In genomic region chr7:44217133-44217714, GRCh38 we compare ENCODE assay signal across 19 cellular contexts. TPM values are rescaled to one million over a fixed set of nuclear protein-coding genes. Genes with fewer than 3 reads are reported as not detected.
DNase-seq lines count a peak whose midpoint lies in the region; ATAC-seq, FAIRE-seq and TF ChIP-seq lines count a peak whose summit lies in the region.
"Had no signal": no experiment of that assay in that cellular context is flagged by ENCODE, and none has a peak within 500 bp of the region (broad histone marks: within the 10 kb centered on the region; RNA-seq: fewer than 3 reads in every experiment).

No MANE protein-coding gene starts in this region.

- no peak overlapping the region for H2BK20ac ChIP-seq in H1 (ENCODE audit: low read length)

- no peaks in the 10 kb centered on the region for H3K9me3 ChIP-seq in WERI-Rb-1 (ENCODE audit: severe bottlenecking)
- H3K9me3 ChIP-seq in H1 (ENCODE audit: insufficient read depth in 2 of 2, low read depth in 1 of 2, low read length in 1 of 2), result no peaks in the 10 kb centered on the region; a peak in 1 of 4 replicates
- H3K9me3 ChIP-seq in skeletal muscle tissue (ENCODE audit: control insufficient read depth in 3 of 3, low read length in 3 of 3), result no peaks in the 10 kb centered on the region
- H3K9me3 ChIP-seq in stomach, result peaks cover 0 to 6% (median 2%) of the 10 kb centered on the region in 4 donors

- DNase-seq in WERI-Rb-1, result no peak
- no peak for DNase-seq in H1 (ENCODE audit: low read depth in 1 of 2, low spot score in 2 of 2)
- no peak for DNase-seq in nephron progenitor cell
- DNase-seq in brain microvascular endothelial cell, result no peak
- DNase-seq in stomach, result no peak
- no peak for DNase-seq in GM13977 (ENCODE audit: low spot score)
- DNase-seq: CD4-positive, CD25-positive, alpha-beta regulatory T cell; EL; KBM-7; NCI-H1092; NCI-H146; NCI-H2081 treated with DMSO at 0.1 percent for 48 hours; NCI-H82; PC-3 had no signal

- TF ChIP-seq EP300 in H1 (IDR thresholded peaks at IDR 0.05; ENCODE audit: borderline replicate concordance in 1 of 2, low read depth in 2 of 2, low read length in 2 of 2) (no peak), stomach (IDR thresholded peaks at IDR 0.05) (no peak)

- no peaks in the 10 kb centered on the region for H3K9me3 Mint-ChIP-seq in nephron progenitor cell

- H3K18ac ChIP-seq in H1 (ENCODE audit: extremely low read depth, low read length), result no peak overlapping the region

- TF ChIP-seq RAD21 in H1 (IDR thresholded peaks at IDR 0.05 in 1 of 2, conservative IDR thresholded peaks at IDR 0.05 in 1 of 2; ENCODE audit: low read depth in 2 of 2, low read length in 2 of 2), result no peak

- WGBS in H1 (ENCODE audit: extremely low coverage in 1 of 2, insufficient coverage in 1 of 2, insufficient read length in 1 of 2, insufficient replicate concordance in 2 of 2, low coverage in 1 of 2, low lambda C conversion rate in 2 of 2, missing lambda C conversion rate in 1 of 2), 2 experiments, result 93% methylated on average over 18 of the region's 20 CpGs; no CpG with 5 or more reads in 1 of the 2 experiments
- WGBS in stomach, 5 donors, result 77 to 83% (median 79%) methylated on average over 20 of the region's 20 CpGs

- H2BK120ac ChIP-seq in H1 (replicated peaks; ENCODE audit: low read depth, low read length), result no peak overlapping the region

- intact Hi-C loops in stomach (cut with DNase I; ENCODE audit: low total_unique reads), result no loop called here

- H4K8ac ChIP-seq in H1 (ENCODE audit: extremely low read depth, insufficient read depth, low read length), result no peak overlapping the region; the same call in 1 of the 2 replicates

- no peak overlapping the region for H3K4ac ChIP-seq in H1 (replicated peaks; ENCODE audit: insufficient read length, low read depth, low read length)

- H3K9ac ChIP-seq in H1 (replicated peaks in 1 of 4; ENCODE audit: extremely low read depth in 1 of 4, low read depth in 3 of 4, low read length in 3 of 4), result no peak overlapping the region
- H3K9ac ChIP-seq in skeletal muscle tissue (ENCODE audit: low read depth in 1 of 3, low read length in 3 of 3), result peak overlapping the region in 1 of 3 donors; percentile 45

- CTCF ChIA-PET in H1 (lab: Charles Lee; ENCODE audit: partially characterized antibody), result interaction anchor here (0.6 to 6.0 kb wide), 14 partner anchors 7 to 260 kb away, joined by 3 to 35 read pairs (median 4); partner anchors contain the start of gene YKT6

- no peak overlapping the region for H3K56ac ChIP-seq in H1 (replicated peaks; ENCODE audit: insufficient read length, low read depth, low read length)

- H3K4me1 Mint-ChIP-seq in nephron progenitor cell, result peaks cover 61% of the 10 kb centered on the region
- H3K4me1 Mint-ChIP-seq: CD4-positive, CD25-positive, alpha-beta regulatory T cell had no signal

- no peak for FAIRE-seq in H1 (lab: Jason Lieb, UNC)
- FAIRE-seq: GM19239 had no signal

- H4K20me1 ChIP-seq in H1 (replicated peaks in 1 of 2; ENCODE audit: control insufficient read depth in 1 of 2, insufficient read depth in 2 of 2, low read length in 2 of 2), result peaks cover 0 to 2% of the 10 kb centered on the region in 2 experiments

- no peak overlapping the region for H3K4me2 ChIP-seq in H1 (ENCODE audit: insufficient read depth in 1 of 2, low read depth in 2 of 2, low read length in 2 of 2)

- no peak overlapping the region for H3K4me3 Mint-ChIP-seq in nephron progenitor cell
- H3K4me3 Mint-ChIP-seq: CD4-positive, CD25-positive, alpha-beta regulatory T cell had no signal

- H2BK12ac ChIP-seq in H1 (ENCODE audit: low read depth, low read length), result no peak overlapping the region

- peak overlapping the region; percentile 41; the same call in 1 of the 2 replicates for H2AK5ac ChIP-seq in H1 (ENCODE audit: low read depth, low read length)

- H3K14ac ChIP-seq in H1 (ENCODE audit: insufficient read length), result no peak overlapping the region

- peak overlapping the region; percentile 53; the same call in 1 of the 2 replicates for H2BK15ac ChIP-seq in H1 (ENCODE audit: low read length)

- H2AFZ ChIP-seq in H1 (ENCODE audit: low read length), result no peak overlapping the region

- H3K27me3 ChIP-seq in WERI-Rb-1 (ENCODE audit: insufficient read depth, low read depth, severe bottlenecking) (no peaks in the 10 kb centered on the region), H1 (replicated peaks in 1 of 4; ENCODE audit: control insufficient read depth in 3 of 4, extremely low read depth in 1 of 4, insufficient read depth in 3 of 4, low read length in 3 of 4) (no peaks in the 10 kb centered on the region), skeletal muscle tissue (ENCODE audit: control insufficient read depth in 3 of 3, insufficient read depth in 3 of 3, low read length in 3 of 3) (no peaks in the 10 kb centered on the region), brain microvascular endothelial cell (replicated peaks) (no peaks in the 10 kb centered on the region), stomach (peaks cover 0 to 6% (median 0%) of the 10 kb centered on the region in 3 donors)

- no peaks in the 10 kb centered on the region for H3K23me2 ChIP-seq in H1 (ENCODE audit: low read depth, low read length)

- peaks cover 3% of the 10 kb centered on the region for H3K36me3 Mint-ChIP-seq in nephron progenitor cell (ENCODE audit: low read depth)

- peak overlapping the region; percentile 62 for H4K91ac ChIP-seq in H1 (replicated peaks; ENCODE audit: insufficient read length, low read length)

- TF ChIP-seq CTCF in WERI-Rb-1 (IDR thresholded peaks at IDR 0.05; ENCODE audit: low read depth, low read length) (no peak), H1 (IDR thresholded peaks at IDR 0.05; ENCODE audit: control extremely low read depth in 1 of 3, insufficient read depth in 1 of 3, low read depth in 1 of 3, low read length in 3 of 3) (no peak), nephron progenitor cell (IDR thresholded peaks at IDR 0.05) (no peak), brain microvascular endothelial cell (IDR thresholded peaks at IDR 0.05; ENCODE audit: low read depth, low read length, missing control alignments) (no peak), stomach (IDR thresholded peaks at IDR 0.05) (no peak), GM13977 (IDR thresholded peaks at IDR 0.05; ENCODE audit: extremely low read depth, insufficient read depth, missing control alignments) (no peak)

- H3K4me1 ChIP-seq in H1 (replicated peaks in 1 of 4; ENCODE audit: control insufficient read depth in 3 of 4, insufficient read depth in 4 of 4, low read length in 3 of 4), result peaks cover 0 to 23% (median 19%) of the 10 kb centered on the region in 4 experiments; a peak in 6 of 7 replicates
- H3K4me1 ChIP-seq in skeletal muscle tissue (ENCODE audit: control insufficient read depth in 3 of 3, insufficient read depth in 3 of 3, low read length in 3 of 3), result peaks cover 23 to 55% (median 32%) of the 10 kb centered on the region in 3 donors
- H3K4me1 ChIP-seq in stomach, result no peaks in the 10 kb centered on the region

- ATAC-seq in GM18502 (IDR thresholded peaks at IDR 0.05; ENCODE audit: poor library complexity, unreplicated experiment), result no peak
- ATAC-seq: HCT116, PC-3 had no signal

- no peak overlapping the region for H4K5ac ChIP-seq in H1 (ENCODE audit: insufficient read length, low read depth, low read length)

- H3K27ac ChIP-seq in WERI-Rb-1 (peak overlapping the region; percentile 59), H1 (ENCODE audit: low read depth, low read length) (no peak overlapping the region), skeletal muscle tissue (ENCODE audit: low read depth, low read length) (peak overlapping the region; percentile 64), brain microvascular endothelial cell (no peak overlapping the region), stomach (no peak overlapping the region)

- TF ChIP-seq POLR2A in H1 (IDR thresholded peaks at IDR 0.05; ENCODE audit: control extremely low read depth in 1 of 2, low read depth in 2 of 2, low read length in 2 of 2) (no peak), stomach (IDR thresholded peaks at IDR 0.05) (no peak)

- in situ Hi-C loops in brain microvascular endothelial cell (cut with HindIII; ENCODE audit: low pct_ligation_motif_present, low sequenced_read_pairs) (no loop called here), GM13977 (cut with MboI; ENCODE audit: low pct_unique_long_range_greater_than_20kb, low sequenced_read_pairs, unreplicated experiment) (no loop called here)

- H3K36me3 ChIP-seq in WERI-Rb-1 (peaks cover 41% of the 10 kb centered on the region), H1 (ENCODE audit: control insufficient read depth in 2 of 4, insufficient read depth in 4 of 4, low read length in 3 of 4) (peaks cover 0 to 4% (median 0%) of the 10 kb centered on the region in 4 experiments; a peak in 2 of 8 replicates), skeletal muscle tissue (ENCODE audit: control insufficient read depth in 3 of 3, insufficient read depth in 3 of 3, low read length in 3 of 3) (peaks cover 0 to 12% (median 7%) of the 10 kb centered on the region in 3 donors), brain microvascular endothelial cell (replicated peaks) (peaks cover 18% of the 10 kb centered on the region), stomach (peaks cover 11 to 25% (median 19%) of the 10 kb centered on the region in 4 donors)

- no peaks in the 10 kb centered on the region for H3K27me3 Mint-ChIP-seq in nephron progenitor cell (ENCODE audit: low read depth, poor library complexity)
- H3K27me3 Mint-ChIP-seq: CD4-positive, CD25-positive, alpha-beta regulatory T cell had no signal

- no peak overlapping the region for H3K23ac ChIP-seq in H1 (ENCODE audit: insufficient read length)

- H3K79me1 ChIP-seq in H1 (ENCODE audit: low read depth, low read length), result no peaks in the 10 kb centered on the region

- H2BK5ac ChIP-seq in H1 (ENCODE audit: low read depth, low read length), result peak overlapping the region; percentile 77; the same call in 1 of the 2 replicates

- no peaks in the 10 kb centered on the region for H3K79me2 ChIP-seq in H1 (ENCODE audit: control insufficient read depth in 1 of 2, insufficient read depth in 2 of 2, low read length in 2 of 2)

- POLR2A ChIA-PET in H1 (lab: Charles Lee; ENCODE audit: partially characterized antibody), result interaction anchor here (0.5 to 1.0 kb wide), 2 partner anchors 16 to 97 kb away, joined by 3 read pairs; partner anchors contain the start of gene YKT6

- H3K4me3 ChIP-seq in WERI-Rb-1 (ENCODE audit: low read depth, low read length) (no peak overlapping the region), H1 (ENCODE audit: extremely low read depth in 1 of 4, insufficient read depth in 2 of 4, low read depth in 3 of 4, low read length in 4 of 4) (no peak overlapping the region), skeletal muscle tissue (ENCODE audit: low read length in 3 of 3) (no peak overlapping the region), brain microvascular endothelial cell (ENCODE audit: low read depth, low read length) (no peak overlapping the region), stomach (no peak overlapping the region)

- peak overlapping the region; percentile 88 for H3K27ac Mint-ChIP-seq in nephron progenitor cell

RNA-seq across cellular contexts. Expression of gene YKT6, which starts 16.4 kb away (rescaled TPM):
- total RNA-seq in H1 (2021; fragmentation: NEBNext Ultra II Directional; extraction: Animal tissue kit (Norgen Biotek cat#: 25700)), result 103 and 108 TPM in 2 replicates
- 75.3 and 86.9 TPM in 2 replicates for polyA plus RNA-seq in H1 (2011; rRNA removed)
- 100 TPM for polyA plus RNA-seq in H1 (2011; cell fraction: cytosol; rRNA removed)
- polyA plus RNA-seq in H1 (2011; cell fraction: nucleus; rRNA removed), result 111 TPM
- polyA plus RNA-seq in H1 (2012, experiment 1 of 2), result 87.6 to 97.6 TPM (median 91.7 TPM) in 4 replicates
- polyA plus RNA-seq in H1 (2012, experiment 2 of 2), result 83.3 TPM
- polyA plus RNA-seq in H1 (2013, experiment 1 of 2), result 64.5 TPM
- polyA plus RNA-seq in H1 (2013, experiment 2 of 2), result 68.0 TPM
- 91.6 and 96.9 TPM in 2 replicates for polyA minus RNA-seq in H1 (2011; rRNA and poly(A)+ RNA removed)
- 38.1 TPM for polyA minus RNA-seq in H1 (2011; cell fraction: cytosol; rRNA and poly(A)+ RNA removed)
- polyA minus RNA-seq in H1 (2011; cell fraction: nucleus; rRNA and poly(A)+ RNA removed), result 51.1 TPM
- 40.7 TPM for total RNA-seq in skeletal muscle tissue
- total RNA-seq in stomach, result 10 to 100 TPM; 35.7 to 86.9 (median 52.0) TPM
- polyA plus RNA-seq in stomach, result 10 to 100 TPM; 35.3 to 58.7 (median 52.4) TPM

RNA-seq across cellular contexts. Expression of gene GCK, which starts 28.0 kb away (rescaled TPM):
- total RNA-seq in H1 (2021; fragmentation: NEBNext Ultra II Directional; extraction: Animal tissue kit (Norgen Biotek cat#: 25700)), result 4.1 and 4.9 TPM in 2 replicates
- polyA plus RNA-seq in H1 (2011; rRNA removed) (2.4 and 4.3 TPM in 2 replicates), stomach (1 to 10 TPM in 2 of 3 donors, under 1 TPM in 1; 0.80 to 1.9 (median 1.4) TPM)
- polyA plus RNA-seq in H1 (2011; cell fraction: cytosol; rRNA removed), result 3.8 TPM
- polyA plus RNA-seq in H1 (2011; cell fraction: nucleus; rRNA removed), result 3.8 TPM
- 1.9 to 3.7 TPM (median 3.2 TPM) in 4 replicates for polyA plus RNA-seq in H1 (2012, experiment 1 of 2)
- polyA plus RNA-seq in H1 (2012, experiment 2 of 2), result 3.3 TPM
- 3.1 TPM for polyA plus RNA-seq in H1 (2013, experiment 1 of 2)
- polyA plus RNA-seq in H1 (2013, experiment 2 of 2), result 3.0 TPM
- 0.71 and 1.2 TPM in 2 replicates for polyA minus RNA-seq in H1 (2011; rRNA and poly(A)+ RNA removed)
- 2.1 TPM for polyA minus RNA-seq in H1 (2011; cell fraction: cytosol; rRNA and poly(A)+ RNA removed)
- polyA minus RNA-seq in H1 (2011; cell fraction: nucleus; rRNA and poly(A)+ RNA removed), result 2.0 TPM
- total RNA-seq in skeletal muscle tissue (2.1 TPM), stomach (under 1 TPM in 1 of 5 donors, not detected in 4; 0.55 TPM)
- total RNA-seq: CD4-positive, CD25-positive, alpha-beta regulatory T cell; M059J; PC-3 had no signal

Comparison
In these comparisons a context has a peak if more than half of its experiments do, and no peak if none do; other contexts are left out.
1. H3K27ac ChIP-seq: peak in WERI-Rb-1 (single experiment) and skeletal muscle tissue (single experiment); none in H1 (single experiment), brain microvascular endothelial cell (single experiment) and stomach (0 of 5).